9 cellular contexts compared by ENCODE assay signal in the genomic region with DNA sequence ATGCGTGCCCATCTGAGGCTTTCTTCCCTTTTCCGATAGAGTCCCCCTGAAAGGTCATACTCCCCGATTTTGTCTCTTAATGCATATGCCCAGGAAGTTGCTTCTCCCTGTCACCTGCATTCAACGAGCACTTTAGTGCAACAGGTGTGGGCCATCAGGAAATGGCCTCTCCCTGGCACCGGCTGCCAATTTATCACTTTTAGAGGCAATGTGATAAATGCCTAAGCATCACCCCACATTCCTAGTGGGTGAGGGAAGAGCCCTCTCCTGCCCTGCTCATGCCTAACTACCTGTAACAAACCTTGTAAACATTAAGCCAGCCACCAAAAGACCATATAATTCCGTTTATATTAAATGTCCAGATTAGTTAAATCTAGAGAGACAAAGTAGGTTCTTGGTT. TPM values are rescaled to one million over a fixed set of nuclear protein-coding genes. Genes with fewer than 3 reads are reported as not detected.
DNase-seq lines count a peak whose midpoint lies in the region; ATAC-seq, FAIRE-seq and TF ChIP-seq lines count a peak whose summit lies in the region.
"Had no signal": no experiment of that assay in that cellular context is flagged by ENCODE, and none has a peak within 500 bp of the region (broad histone marks: within the 10 kb centered on the region; RNA-seq: fewer than 3 reads in every experiment).

No MANE protein-coding gene starts in this region.

- H4K20me1 ChIP-seq in GM23338 (replicated peaks; ENCODE audit: insufficient read depth) = peaks cover 5% of the 10 kb centered on the region; the same call in 1 of the 2 replicates
- no peaks in the 10 kb centered on the region for H4K20me1 ChIP-seq in OCI-LY1 (ENCODE audit: insufficient read depth, low read length)

- H3K27ac Mint-ChIP-seq in GM23338 = no peak overlapping the region
- H3K27ac Mint-ChIP-seq in progenitor cell of endocrine pancreas = peak overlapping the region; percentile 99

- H3K9me3 Mint-ChIP-seq in GM23338 = no peaks in the 10 kb centered on the region
- no peaks in the 10 kb centered on the region for H3K9me3 Mint-ChIP-seq in progenitor cell of endocrine pancreas (ENCODE audit: low read depth)

- H3K4me2 ChIP-seq in GM23338 (peak overlapping the region; percentile 81; the same call in 1 of the 2 replicates), OCI-LY1 (ENCODE audit: low read length) (peak overlapping the region; percentile 72; the same call in 1 of the 2 replicates)

- FAIRE-seq in H54 (lab: Jason Lieb, UNC) = no peak

- WGBS in esophagus muscularis mucosa = 83% methylated on average over 6 of the region's 6 CpGs

- no peak for TF ChIP-seq CTCF in GM23338 (conservative IDR thresholded peaks at IDR 0.05; ENCODE audit: low read depth in 2 of 2)
- no peak for TF ChIP-seq CTCF in OCI-LY1 (IDR thresholded peaks at IDR 0.05; ENCODE audit: low read length)
- TF ChIP-seq CTCF in esophagus muscularis mucosa (IDR thresholded peaks at IDR 0.05) = no peak
- no peak for TF ChIP-seq CTCF in progenitor cell of endocrine pancreas (IDR thresholded peaks at IDR 0.05; ENCODE audit: unreplicated experiment)

- no peak for ATAC-seq in GM23338

- H3K79me2 ChIP-seq in GM23338 (replicated peaks; ENCODE audit: insufficient read depth) (peaks cover 37% of the 10 kb centered on the region), OCI-LY1 (ENCODE audit: insufficient read depth, low read length) (peaks cover 17% of the 10 kb centered on the region)

- H3K9me3 ChIP-seq in OCI-LY1 (ENCODE audit: low read length) = no peaks in the 10 kb centered on the region
- H3K9me3 ChIP-seq in esophagus muscularis mucosa = no peaks in the 10 kb centered on the region

- TF ChIP-seq EP300 in esophagus muscularis mucosa (IDR thresholded peaks at IDR 0.05) = no peak

- peaks cover 18% of the 10 kb centered on the region for H3K4me1 Mint-ChIP-seq in GM23338
- peaks cover 25% of the 10 kb centered on the region for H3K4me1 Mint-ChIP-seq in progenitor cell of endocrine pancreas (ENCODE audit: low read depth)

- peaks cover 16% of the 10 kb centered on the region for H3K4me1 ChIP-seq in GM23338 (ENCODE audit: insufficient read depth)
- peaks cover 44% of the 10 kb centered on the region for H3K4me1 ChIP-seq in OCI-LY1 (ENCODE audit: insufficient read depth, low read length, severe bottlenecking)
- peaks cover 23 to 43% (median 37%) of the 10 kb centered on the region in 4 donors for H3K4me1 ChIP-seq in esophagus muscularis mucosa

- peaks cover 25% of the 10 kb centered on the region for H3K36me3 Mint-ChIP-seq in GM23338 (ENCODE audit: low read depth)
- peaks cover 14% of the 10 kb centered on the region for H3K36me3 Mint-ChIP-seq in progenitor cell of endocrine pancreas (ENCODE audit: insufficient read depth)

- H2AFZ ChIP-seq in GM23338 = peak overlapping the region; percentile 94; the same call in 1 of the 2 replicates
- H2AFZ ChIP-seq in OCI-LY1 (ENCODE audit: low read length) = no peak overlapping the region

- intact Hi-C loops in esophagus muscularis mucosa (cut with DNase I) = loop anchor here (5.0 to 10.0 kb wide), 3 partner anchors 53 to 131 kb away; a partner anchor contains a TSS

- peaks cover 3% of the 10 kb centered on the region for H3K27me3 Mint-ChIP-seq in GM23338 (ENCODE audit: insufficient read depth, low read depth, poor library complexity)
- no peaks in the 10 kb centered on the region for H3K27me3 Mint-ChIP-seq in progenitor cell of endocrine pancreas

- H3K27ac ChIP-seq in GM23338 (ENCODE audit: low read depth) (peak overlapping the region; percentile 95), OCI-LY1 (ENCODE audit: low read depth, low read length, poor library complexity, severe bottlenecking) (no peak overlapping the region), esophagus muscularis mucosa (replicated peaks in 1 of 4) (peak overlapping the region; percentile 90 to 94 (median 92))

- H3K4me3 Mint-ChIP-seq in GM23338 = peak overlapping the region; percentile 94
- H3K4me3 Mint-ChIP-seq in progenitor cell of endocrine pancreas (ENCODE audit: low read depth) = peak overlapping the region; percentile 95

- H3F3A ChIP-seq in GM23338 (replicated peaks; ENCODE audit: low read depth) = 0 out of 2 replicates have a peak, but pooled peaks cover 3% of the 10 kb centered on the region
- H3F3A ChIP-seq in OCI-LY1 (ENCODE audit: insufficient read depth, low read length) = no peaks in the 10 kb centered on the region

- no peak for TF ChIP-seq POLR2A in esophagus muscularis mucosa (IDR thresholded peaks at IDR 0.05; ENCODE audit: low read depth)
- TF ChIP-seq POLR2A in H54 (IDR thresholded peaks at IDR 0.05; ENCODE audit: low read depth, low read length) = no peak

- no peak overlapping the region for H3K9ac ChIP-seq in OCI-LY1 (ENCODE audit: low read length)

- no peak for DNase-seq in GM23338 (ENCODE audit: low spot score)
- DNase-seq in esophagus muscularis mucosa (ENCODE audit: extremely low spot score) = no peak
- DNase-seq in progenitor cell of endocrine pancreas (ENCODE audit: low spot score, unreplicated experiment) = no peak
- DNase-seq in NCI-H2081 treated with DMSO at 0.1 percent for 48 hours (lab: John Stamatoyannopoulos, UW) = no peak
- no peak for DNase-seq in H54 (ENCODE audit: insufficient read length, low spot score)
- no peak for DNase-seq in NCI-H2227 treated with DMSO at 0.1 percent for 48 hours (lab: John Stamatoyannopoulos, UW)
- DNase-seq: activated CD4-positive, alpha-beta T cell treated with anti-CD3 and anti-CD28 coated beads, Interleukin-2, amount 50 U/mL, for 4 hours; NCI-H1048 had no signal

- peak overlapping the region; percentile 86 for H3K4me3 ChIP-seq in GM23338
- no peak overlapping the region for H3K4me3 ChIP-seq in OCI-LY1 (ENCODE audit: low read depth, low read length, poor library complexity, severe bottlenecking)
- no peak overlapping the region for H3K4me3 ChIP-seq in esophagus muscularis mucosa

- no peaks in the 10 kb centered on the region for H3K27me3 ChIP-seq in GM23338 (ENCODE audit: insufficient read depth)
- no peaks in the 10 kb centered on the region for H3K27me3 ChIP-seq in OCI-LY1 (ENCODE audit: insufficient read depth, low read length)
- no peaks in the 10 kb centered on the region for H3K27me3 ChIP-seq in esophagus muscularis mucosa

- no peaks in the 10 kb centered on the region; the same call in 1 of the 2 replicates for H3K36me3 ChIP-seq in GM23338 (ENCODE audit: insufficient read depth)
- peaks cover 20% of the 10 kb centered on the region; the same call in 1 of the 2 replicates for H3K36me3 ChIP-seq in OCI-LY1 (ENCODE audit: insufficient read depth, low read length)
- H3K36me3 ChIP-seq in esophagus muscularis mucosa = peaks cover 7 to 20% (median 18%) of the 10 kb centered on the region in 4 donors

- H3K9me2 ChIP-seq in GM23338 (ENCODE audit: insufficient read depth) (peaks cover 11% of the 10 kb centered on the region; the same call in 1 of the 2 replicates), OCI-LY1 (ENCODE audit: low read depth, low read length) (no peaks in the 10 kb centered on the region)

TF ChIP-seq in GM23338, 12 proteins besides CTCF, POLR2A, EP300 and RAD21 (continues in another document):
- TF ChIP-seq ZNF114 (CRISPR knock-in tag; IDR thresholded peaks at IDR 0.05) = no peak
- no peak for TF ChIP-seq EZH2 (IDR thresholded peaks at IDR 0.05; ENCODE audit: low read depth, unreplicated experiment)
- no peak for TF ChIP-seq JUNB (IDR thresholded peaks at IDR 0.05; ENCODE audit: unreplicated experiment)

RNA-seq across cellular contexts. Expression of a gene that starts 1.1 kb away (rescaled TPM):
- total RNA-seq in GM23338 (2014; rRNA removed; shearing (Covaris generic)) = 35.2 and 36.2 TPM in 2 replicates
- polyA plus RNA-seq in GM23338 (2016; fragmentation: Nextera tagmentation; extraction: Ambion mirVana) = 15.6 and 20.9 TPM in 2 replicates
- total RNA-seq in esophagus muscularis mucosa (10 to 100 TPM; 26.3 to 38.8 (median 34.6) TPM), progenitor cell of endocrine pancreas (47.3 and 47.6 TPM in 2 replicates)
